8 cellular contexts compared by ENCODE assay signal in genomic region chr6:106973841-106974336, GRCh38. TPM values are rescaled to one million over a fixed set of nuclear protein-coding genes. Genes with fewer than 3 reads are reported as not detected.
DNase-seq lines count a peak whose midpoint lies in the region; ATAC-seq and TF ChIP-seq lines count a peak whose summit lies in the region.

No MANE protein-coding gene starts in this region.

- no peaks in the 10 kb centered on the region for H3K36me3 Mint-ChIP-seq in activated CD4-positive, alpha-beta T cell treated with anti-CD3 and anti-CD28 coated beads, Interleukin-2, amount 10 ng/mL, durations not matched to agents 24 days and 14 days (ENCODE audit: low read depth)
- H3K36me3 Mint-ChIP-seq in activated CD4-positive, alpha-beta T cell treated with anti-CD3 and anti-CD28 coated beads, Interleukin-2, amount 10 ng/mL, durations not matched to agents 7 days and 5 days (ENCODE audit: low read depth) = no peaks in the 10 kb centered on the region

- H3K36me3 ChIP-seq in ovary = no peaks in the 10 kb centered on the region

- WGBS in ovary, 3 donors = 2 to 3% (median 2%) methylated on average over 29 to 31 of the region's 31 CpGs

- no peaks in the 10 kb centered on the region for H3K9me3 Mint-ChIP-seq in activated CD4-positive, alpha-beta T cell treated with anti-CD3 and anti-CD28 coated beads, Interleukin-2, amount 10 ng/mL, durations not matched to agents 24 days and 14 days
- H3K9me3 Mint-ChIP-seq in activated CD4-positive, alpha-beta T cell treated with anti-CD3 and anti-CD28 coated beads, Interleukin-2, amount 10 ng/mL, durations not matched to agents 7 days and 5 days = no peaks in the 10 kb centered on the region

- no peak for TF ChIP-seq CTCF in epithelial cell of esophagus (IDR thresholded peaks at IDR 0.05; ENCODE audit: insufficient read depth, low read depth, low read length, missing control alignments)
- TF ChIP-seq CTCF in ovary (IDR thresholded peaks at IDR 0.05) = no peak

- H3K4me1 Mint-ChIP-seq in activated CD4-positive, alpha-beta T cell treated with anti-CD3 and anti-CD28 coated beads, Interleukin-2, amount 10 ng/mL, durations not matched to agents 24 days and 14 days = peaks cover 4% of the 10 kb centered on the region
- peaks cover 6% of the 10 kb centered on the region for H3K4me1 Mint-ChIP-seq in activated CD4-positive, alpha-beta T cell treated with anti-CD3 and anti-CD28 coated beads, Interleukin-2, amount 10 ng/mL, durations not matched to agents 7 days and 5 days

- H3K27me3 ChIP-seq in ovary = no peaks in the 10 kb centered on the region

- H3K27ac Mint-ChIP-seq in activated CD4-positive, alpha-beta T cell treated with anti-CD3 and anti-CD28 coated beads, Interleukin-2, amount 10 ng/mL, durations not matched to agents 24 days and 14 days = no peak overlapping the region
- H3K27ac Mint-ChIP-seq in activated CD4-positive, alpha-beta T cell treated with anti-CD3 and anti-CD28 coated beads, Interleukin-2, amount 10 ng/mL, durations not matched to agents 7 days and 5 days = no peak overlapping the region

- intact Hi-C loops in activated CD4-positive, alpha-beta T cell treated with anti-CD3 and anti-CD28 coated beads, Interleukin-2, amount 10 ng/mL, durations not matched to agents 24 days and 14 days (cut with micrococcal nuclease) = no loop called here
- intact Hi-C loops in ovary (cut with DNase I) = no loop called here

- peak; percentile 58 for DNase-seq in activated CD4-positive, alpha-beta T cell treated with anti-CD3 and anti-CD28 coated beads, Interleukin-2, amount 10 ng/mL, durations not matched to agents 24 days and 14 days
- no peak for DNase-seq in activated CD4-positive, alpha-beta T cell treated with anti-CD3 and anti-CD28 coated beads, Interleukin-2, amount 10 ng/mL, durations not matched to agents 7 days and 5 days
- DNase-seq in OCI-M1 (lab: John Stamatoyannopoulos, UW) = peak; percentile 60
- peak; percentile 20 for DNase-seq in epithelial cell of esophagus (ENCODE audit: low read depth)
- DNase-seq in ovary = no peak
- DNase-seq in iPS-NIHi11 (ENCODE audit: low spot score) = no peak
- no peak for DNase-seq in NCI-H446 (lab: John Stamatoyannopoulos, UW)

- H3K9me3 ChIP-seq in ovary = no peaks in the 10 kb centered on the region

- ATAC-seq in GM21390 (IDR thresholded peaks at IDR 0.05; ENCODE audit: unreplicated experiment) = no peak

- TF ChIP-seq EP300 in ovary (IDR thresholded peaks at IDR 0.05) = no peak

- TF ChIP-seq POLR2A in ovary (IDR thresholded peaks at IDR 0.05) = no peak

- H3K4me1 ChIP-seq in ovary (ENCODE audit: insufficient read depth) = peaks cover 2% of the 10 kb centered on the region

- CTCF ChIA-PET in activated CD4-positive, alpha-beta T cell treated with anti-CD3 and anti-CD28 coated beads, Interleukin-2, amount 10 ng/mL, durations not matched to agents 7 days and 5 days (lab: Charles Lee) = no interaction called here

- H3K4me3 ChIP-seq in epithelial cell of esophagus (ENCODE audit: low read length) (peak overlapping the region; percentile 98), ovary (peak overlapping the region; percentile 47)

- peak overlapping the region; percentile 62 for H3K4me3 Mint-ChIP-seq in activated CD4-positive, alpha-beta T cell treated with anti-CD3 and anti-CD28 coated beads, Interleukin-2, amount 10 ng/mL, durations not matched to agents 24 days and 14 days
- no peak overlapping the region for H3K4me3 Mint-ChIP-seq in activated CD4-positive, alpha-beta T cell treated with anti-CD3 and anti-CD28 coated beads, Interleukin-2, amount 10 ng/mL, durations not matched to agents 7 days and 5 days

- H3K27me3 Mint-ChIP-seq in activated CD4-positive, alpha-beta T cell treated with anti-CD3 and anti-CD28 coated beads, Interleukin-2, amount 10 ng/mL, durations not matched to agents 24 days and 14 days = peaks cover 57% of the 10 kb centered on the region
- peaks cover 65% of the 10 kb centered on the region for H3K27me3 Mint-ChIP-seq in activated CD4-positive, alpha-beta T cell treated with anti-CD3 and anti-CD28 coated beads, Interleukin-2, amount 10 ng/mL, durations not matched to agents 7 days and 5 days

- POLR2A ChIA-PET in activated CD4-positive, alpha-beta T cell treated with anti-CD3 and anti-CD28 coated beads, Interleukin-2, amount 10 ng/mL, durations not matched to agents 7 days and 5 days (lab: Charles Lee) = no interaction called here

- H3K27ac ChIP-seq in ovary = no peak overlapping the region

RNA-seq across cellular contexts. Expression of gene CD24, which starts 0.6 kb away (rescaled TPM):
- 0.49 and 0.64 TPM in 2 replicates for total RNA-seq in activated CD4-positive, alpha-beta T cell treated with anti-CD3 and anti-CD28 coated beads, Interleukin-2, amount 10 ng/mL, durations not matched to agents 24 days and 14 days
- total RNA-seq in activated CD4-positive, alpha-beta T cell treated with anti-CD3 and anti-CD28 coated beads, Interleukin-2, amount 10 ng/mL, durations not matched to agents 7 days and 5 days = under 1 TPM; 0.22 to 0.31 TPM
- 100 to 1,000 TPM in 1 of 7 donors, 10 to 100 TPM in 3, 1 to 10 TPM in 1, under 1 TPM in 2; 0.20 to 139 (median 12.9) TPM for total RNA-seq in ovary
- 1 to 10 TPM in 1 of 2 donors, under 1 TPM in 1; 0.86 to 8.0 TPM for polyA plus RNA-seq in ovary

RNA-seq across cellular contexts. Expression of gene MTRES1, which starts 54.1 kb away (rescaled TPM):
- 16.5 and 17.2 TPM in 2 replicates for total RNA-seq in activated CD4-positive, alpha-beta T cell treated with anti-CD3 and anti-CD28 coated beads, Interleukin-2, amount 10 ng/mL, durations not matched to agents 24 days and 14 days
- 10 to 100 TPM; 16.6 to 17.8 TPM for total RNA-seq in activated CD4-positive, alpha-beta T cell treated with anti-CD3 and anti-CD28 coated beads, Interleukin-2, amount 10 ng/mL, durations not matched to agents 7 days and 5 days
- total RNA-seq in ovary = 10 to 100 TPM in 5 of 7 donors, 1 to 10 TPM in 2; 5.6 to 21.7 (median 17.1) TPM
- 10 to 100 TPM; 15.8 to 33.1 TPM for polyA plus RNA-seq in ovary

Comparison
In these comparisons a context has a peak if more than half of its experiments do, and no peak if none do; other contexts are left out.
1. DNase-seq: peak in activated CD4-positive, alpha-beta T cell treated with anti-CD3 and anti-CD28 coated beads, Interleukin-2, amount 10 ng/mL, durations not matched to agents 24 days and 14 days (single experiment), OCI-M1 (single experiment) and epithelial cell of esophagus (single experiment); none in activated CD4-positive, alpha-beta T cell treated with anti-CD3 and anti-CD28 coated beads, Interleukin-2, amount 10 ng/mL, durations not matched to agents 7 days and 5 days (single experiment), ovary (0 of 5), iPS-NIHi11 (single experiment) and NCI-H446 (0 of 2).